In the genomic region with DNA sequence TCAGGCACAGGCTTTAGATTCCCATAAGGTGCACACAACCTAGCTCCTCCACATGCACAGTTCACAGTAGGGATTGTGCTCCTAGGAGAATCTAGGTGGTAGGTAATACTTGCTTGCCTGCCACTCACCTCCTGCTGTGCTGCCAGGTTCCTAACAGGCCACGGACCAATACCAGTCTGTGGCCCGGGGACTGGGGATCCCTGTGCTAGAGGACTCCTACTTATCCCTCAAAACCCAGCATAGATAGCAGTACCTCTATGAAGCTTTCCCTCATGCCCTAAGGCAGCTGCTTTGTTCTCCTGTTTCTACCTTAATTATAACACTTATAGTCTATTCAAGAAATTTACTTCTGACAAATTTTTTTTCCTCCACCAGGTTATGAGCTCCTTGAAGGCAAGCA, we compare ENCODE assay signal across 27 cellular contexts. TPM values are rescaled to one million over a fixed set of nuclear protein-coding genes. Genes with fewer than 3 reads are reported as not detected.
"Had no signal": no experiment of that assay in that cellular context is flagged by ENCODE, and none has a peak within 500 bp of the region (broad histone marks: within the 10 kb centered on the region; RNA-seq: fewer than 3 reads in every experiment).

No MANE protein-coding gene starts in this region.

- H2AFZ ChIP-seq: hepatocyte had no signal

- H3K27me3 ChIP-seq: colonic mucosa, gastroesophageal sphincter, heart left ventricle, hepatocyte, left lung had no signal

- DNase-seq: colonic mucosa; cortex of kidney; effector CD8-positive, alpha-beta T cell; effector memory CD8-positive, alpha-beta T cell; endodermal cell; erythroblast; foreskin keratinocyte; heart left ventricle; hypothalamus; left cardiac atrium; left lung; left ventricle myocardium superior; lower lobe of right lung; mesenchymal stem cell; mucosa of descending colon; naive B cell; naive thymus-derived CD8-positive, alpha-beta T cell had no signal

- H3K4me2 ChIP-seq: hepatocyte had no signal

- H3K4me3 ChIP-seq: colonic mucosa, gastroesophageal sphincter, heart left ventricle, hepatocyte, left lung, lower lobe of right lung, mucosa of descending colon had no signal

- H3K9me3 ChIP-seq: colonic mucosa, gastroesophageal sphincter, left lung, mucosa of descending colon had no signal

- H3K9me3 Mint-ChIP-seq: dendritic cell treated with granulocyte-macrophage colony-stimulating factor and Interleukin-4, amounts not matched to agents 40 ng/mL and 50 ng/mL, for 4 days; effector memory CD8-positive, alpha-beta T cell; endodermal cell had no signal

- FAIRE-seq: endometrium, frontal cortex, islet of Langerhans, keratinocyte had no signal

- H3K36me3 ChIP-seq: colonic mucosa, gastroesophageal sphincter, heart left ventricle, left lung, lower lobe of right lung had no signal

- ATAC-seq: effector memory CD8-positive, alpha-beta T cell; esophagus mucosa; foreskin keratinocyte; gastroesophageal sphincter; heart left ventricle; left cardiac atrium; left lung; left ventricle myocardium superior; lower lobe of right lung; mucosa of descending colon; naive thymus-derived CD8-positive, alpha-beta T cell had no signal

- H3K4me3 Mint-ChIP-seq: dendritic cell treated with granulocyte-macrophage colony-stimulating factor and Interleukin-4, amounts not matched to agents 40 ng/mL and 50 ng/mL, for 4 days; effector memory CD8-positive, alpha-beta T cell; endodermal cell; mesothelial cell of epicardium; naive B cell; naive thymus-derived CD8-positive, alpha-beta T cell had no signal

- H3K27ac ChIP-seq: colonic mucosa, epithelial cell of prostate, foreskin keratinocyte, gastroesophageal sphincter, heart left ventricle, hepatocyte, left lung, lower lobe of right lung had no signal

- H3K4me1 ChIP-seq: colonic mucosa, foreskin keratinocyte, gastroesophageal sphincter, heart left ventricle, left lung, lower lobe of right lung had no signal

- H3K27me3 Mint-ChIP-seq: dendritic cell treated with granulocyte-macrophage colony-stimulating factor and Interleukin-4, amounts not matched to agents 40 ng/mL and 50 ng/mL, for 4 days had no signal

- H3K27ac Mint-ChIP-seq: dendritic cell treated with granulocyte-macrophage colony-stimulating factor and Interleukin-4, amounts not matched to agents 40 ng/mL and 50 ng/mL, for 4 days; effector memory CD8-positive, alpha-beta T cell; endodermal cell; mesothelial cell of epicardium; naive thymus-derived CD8-positive, alpha-beta T cell had no signal

- H3K36me3 Mint-ChIP-seq: naive B cell; naive thymus-derived CD8-positive, alpha-beta T cell had no signal

- H3K4me1 Mint-ChIP-seq: endodermal cell; naive B cell; naive thymus-derived CD8-positive, alpha-beta T cell had no signal

RNA-seq across cellular contexts. Expression of gene ARHGAP20, which starts 36.7 kb away (rescaled TPM):
- total RNA-seq: foreskin keratinocyte had no signal
- polyA plus RNA-seq: foreskin keratinocyte; keratinocyte; naive thymus-derived CD8-positive, alpha-beta T cell had no signal
